Comparison of ENCODE assay signal across 21 cellular contexts in genomic region chr7:111012152-111012551, GRCh38.
A peak's percentile ranks its signal among the peaks of the same experiment; 100 is the strongest.
DNase-seq lines count a peak whose midpoint lies in the region; ATAC-seq and TF ChIP-seq lines count a peak whose summit lies in the region.
"Had no signal": no experiment of that assay in that cellular context is flagged by ENCODE, and none has a peak within 500 bp of the region (broad histone marks: within the 10 kb centered on the region; RNA-seq: fewer than 3 reads in every experiment).

No MANE protein-coding gene starts in this region.

- H3K27ac Mint-ChIP-seq in activated T-cell treated with anti-CD3 and anti-CD28 coated beads, Interleukin-2, amount 50 U/mL, for 72 hours = peak overlapping the region; percentile 98
- peak overlapping the region in 9 of 10 donors; percentile 87 to 95 (median 93) for H3K27ac Mint-ChIP-seq in naive thymus-derived CD8-positive, alpha-beta T cell
- H3K27ac Mint-ChIP-seq in CD14-positive monocyte = no peak overlapping the region
- H3K27ac Mint-ChIP-seq: dendritic cell treated with granulocyte-macrophage colony-stimulating factor and Interleukin-4, amounts not matched to agents 40 ng/mL and 50 ng/mL, for 4 days had no signal

- H3K9me3 Mint-ChIP-seq in activated T-cell treated with anti-CD3 and anti-CD28 coated beads, Interleukin-2, amount 50 U/mL, for 72 hours = no peaks in the 10 kb centered on the region
- peaks cover 0 to 1% (median 0%) of the 10 kb centered on the region in 9 donors for H3K9me3 Mint-ChIP-seq in naive thymus-derived CD8-positive, alpha-beta T cell
- H3K9me3 Mint-ChIP-seq in CD14-positive monocyte = no peaks in the 10 kb centered on the region
- H3K9me3 Mint-ChIP-seq: dendritic cell treated with granulocyte-macrophage colony-stimulating factor and Interleukin-4, amounts not matched to agents 40 ng/mL and 50 ng/mL, for 4 days; stimulated activated naive B cell treated with anti-CD40 and anti-IgM and Interleukin-4, amounts not matched to agents 10 μg/mL and 1 μg/mL and 100 μg/mL, for 72 hours had no signal

- ATAC-seq in activated T-cell treated with anti-CD3 and anti-CD28 coated beads, Interleukin-2, amount 50 U/mL, for 72 hours (replicated peaks in 1 of 2) = no peak
- ATAC-seq in naive thymus-derived CD8-positive, alpha-beta T cell = no peak

- no peak overlapping the region for H3K4me3 ChIP-seq in LNCaP clone FGC (ENCODE audit: low read depth, low read length)
- no peak overlapping the region for H3K4me3 ChIP-seq in adipocyte (ENCODE audit: low read length)
- H3K4me3 ChIP-seq: esophagus muscularis mucosa, HAP-1, MG63, smooth muscle cell, uterus had no signal

- TF ChIP-seq CTCF in LNCaP clone FGC (IDR thresholded peaks at IDR 0.05; ENCODE audit: control insufficient read depth, extremely low read depth, insufficient read depth) (no peak), CD14-positive monocyte (IDR thresholded peaks at IDR 0.05) (no peak)

- intact Hi-C loops in CD14-positive monocyte (cut with micrococcal nuclease) = no loop called here

- peaks cover 0 to 2% of the 10 kb centered on the region in 2 donors for H3K36me3 Mint-ChIP-seq in activated T-cell treated with anti-CD3 and anti-CD28 coated beads, Interleukin-2, amount 50 U/mL, for 72 hours (ENCODE audit: insufficient read depth in 2 of 2)
- no peaks in the 10 kb centered on the region for H3K36me3 Mint-ChIP-seq in naive thymus-derived CD8-positive, alpha-beta T cell
- no peaks in the 10 kb centered on the region for H3K36me3 Mint-ChIP-seq in CD14-positive monocyte

- H3K27ac ChIP-seq in substantia nigra (ENCODE audit: low read depth, low read length, poor library complexity, severe bottlenecking) = no peak overlapping the region
- H3K27ac ChIP-seq: esophagus muscularis mucosa, parathyroid adenoma, uterus had no signal

- H3K9ac ChIP-seq in adipocyte (ENCODE audit: low read length) = no peak overlapping the region
- H3K9ac ChIP-seq: parathyroid adenoma had no signal

- H3K9me3 ChIP-seq in adipocyte (ENCODE audit: control insufficient read depth, low read length) = no peaks in the 10 kb centered on the region
- H3K9me3 ChIP-seq: esophagus muscularis mucosa, HAP-1, MG63, uterus had no signal

- no peaks in the 10 kb centered on the region for H3K36me3 ChIP-seq in adipocyte (ENCODE audit: control insufficient read depth, insufficient read depth, low read length, severe bottlenecking)
- H3K36me3 ChIP-seq: esophagus muscularis mucosa, HAP-1, MG63, uterus had no signal

- POLR2A ChIA-PET in naive thymus-derived CD8-positive, alpha-beta T cell (lab: Charles Lee) = interaction anchor here (0.6 to 5.8 kb wide), 10 partner anchors 10 to 137 kb away, joined by 3 to 23 read pairs (median 6); no protein-coding TSS in a partner anchor

- H3K4me1 Mint-ChIP-seq in activated T-cell treated with anti-CD3 and anti-CD28 coated beads, Interleukin-2, amount 50 U/mL, for 72 hours (ENCODE audit: low read depth) = peaks cover 67% of the 10 kb centered on the region
- peaks cover 27 to 67% (median 62%) of the 10 kb centered on the region in 4 donors for H3K4me1 Mint-ChIP-seq in naive thymus-derived CD8-positive, alpha-beta T cell
- H3K4me1 Mint-ChIP-seq in CD14-positive monocyte = peaks cover 14% of the 10 kb centered on the region

- no peak for DNase-seq in activated T-cell treated with anti-CD3 and anti-CD28 coated beads, Interleukin-2, amount 50 U/mL, for 72 hours
- no peak for DNase-seq in activated T-cell treated with anti-CD3 and anti-CD28 coated beads, Interleukin-2, amount 50 U/mL, for 1 hour
- DNase-seq in LNCaP clone FGC (ENCODE audit: low read depth) = peak; percentile 32
- peak; percentile 76 for DNase-seq in adipocyte (ENCODE audit: low read depth)
- DNase-seq in naive thymus-derived CD8-positive, alpha-beta T cell = no peak
- DNase-seq in substantia nigra (lab: John Stamatoyannopoulos, UW) = no peak
- DNase-seq in CD14-positive monocyte (ENCODE audit: low spot score) = no peak
- DNase-seq in SW 1271 (lab: John Stamatoyannopoulos, UW) = no peak
- DNase-seq: anterior cingulate cortex; DMS79 treated with DMSO at 0.1 percent for 48 hours; hippocampal formation; MG63; SHP77 treated with DMSO at 0.1 percent for 48 hours; stimulated activated naive B cell treated with anti-CD40 and anti-IgM and Interleukin-4, amounts not matched to agents 10 μg/mL and 1 μg/mL and 100 μg/mL, for 72 hours; uterus had no signal

- H3K4me3 Mint-ChIP-seq in activated T-cell treated with anti-CD3 and anti-CD28 coated beads, Interleukin-2, amount 50 U/mL, for 72 hours = peak overlapping the region; percentile 84 to 99
- H3K4me3 Mint-ChIP-seq in naive thymus-derived CD8-positive, alpha-beta T cell = peak overlapping the region in 7 of 10 donors; percentile 76 to 82 (median 80)
- no peak overlapping the region for H3K4me3 Mint-ChIP-seq in CD14-positive monocyte
- H3K4me3 Mint-ChIP-seq: dendritic cell treated with granulocyte-macrophage colony-stimulating factor and Interleukin-4, amounts not matched to agents 40 ng/mL and 50 ng/mL, for 4 days had no signal

- H3K27me3 Mint-ChIP-seq in activated T-cell treated with anti-CD3 and anti-CD28 coated beads, Interleukin-2, amount 50 U/mL, for 72 hours (ENCODE audit: low read depth) = no peaks in the 10 kb centered on the region
- H3K27me3 Mint-ChIP-seq in naive thymus-derived CD8-positive, alpha-beta T cell = no peaks in the 10 kb centered on the region
- H3K27me3 Mint-ChIP-seq in CD14-positive monocyte (ENCODE audit: low read depth in 3 of 3) = no peaks in the 10 kb centered on the region
- H3K27me3 Mint-ChIP-seq: B cell; dendritic cell treated with granulocyte-macrophage colony-stimulating factor and Interleukin-4, amounts not matched to agents 40 ng/mL and 50 ng/mL, for 4 days; stimulated activated naive B cell treated with anti-CD40 and anti-IgM and Interleukin-4, amounts not matched to agents 10 μg/mL and 1 μg/mL and 100 μg/mL, for 72 hours had no signal

- peaks cover 13% of the 10 kb centered on the region for H3K4me1 ChIP-seq in adipocyte (ENCODE audit: control insufficient read depth, insufficient read depth, low read length)
- H3K4me1 ChIP-seq: parathyroid adenoma, uterus had no signal

- H3K27me3 ChIP-seq in adipocyte (replicated peaks; ENCODE audit: control insufficient read depth, insufficient read depth, low read length) = no peaks in the 10 kb centered on the region
- H3K27me3 ChIP-seq: esophagus muscularis mucosa, MG63, uterus had no signal

Comparison
In these comparisons a context has a peak if more than half of its experiments do, and no peak if none do; other contexts are left out.
1. DNase-seq: peak in LNCaP clone FGC (single experiment) and adipocyte (single experiment); none in activated T-cell treated with anti-CD3 and anti-CD28 coated beads, Interleukin-2, amount 50 U/mL, for 72 hours (0 of 2), activated T-cell treated with anti-CD3 and anti-CD28 coated beads, Interleukin-2, amount 50 U/mL, for 1 hour (single experiment), naive thymus-derived CD8-positive, alpha-beta T cell (0 of 10), substantia nigra (0 of 49), CD14-positive monocyte (single experiment) and SW 1271 (0 of 2).
2. H3K27ac Mint-ChIP-seq: peak in activated T-cell treated with anti-CD3 and anti-CD28 coated beads, Interleukin-2, amount 50 U/mL, for 72 hours (single experiment) and naive thymus-derived CD8-positive, alpha-beta T cell (9 of 10); none in CD14-positive monocyte (0 of 7).
3. H3K4me3 Mint-ChIP-seq: peak in activated T-cell treated with anti-CD3 and anti-CD28 coated beads, Interleukin-2, amount 50 U/mL, for 72 hours (2 of 2) and naive thymus-derived CD8-positive, alpha-beta T cell (7 of 10); none in CD14-positive monocyte (0 of 2).